7 cellular contexts compared by ENCODE assay signal in genomic region chrX:65706041-65706828, GRCh38. TPM values are rescaled to one million over a fixed set of nuclear protein-coding genes. Genes with fewer than 3 reads are reported as not detected.
DNase-seq lines count a peak whose midpoint lies in the region; ATAC-seq and TF ChIP-seq lines count a peak whose summit lies in the region.

No MANE protein-coding gene starts in this region.

- peak overlapping the region; percentile 85 for H3K27ac ChIP-seq in smooth muscle cell (ENCODE audit: low read depth)

- WGBS in smooth muscle cell (ENCODE audit: low lambda C conversion rate): 35% methylated on average over 5 of the region's 5 CpGs

- H3K4me2 ChIP-seq in smooth muscle cell: peak overlapping the region; percentile 51

- no peak overlapping the region for H2AFZ ChIP-seq in smooth muscle cell (ENCODE audit: low read depth)

- ATAC-seq in GM19025 (IDR thresholded peaks at IDR 0.05; ENCODE audit: low read depth, unreplicated experiment) (peak; percentile 67), HG03520 (IDR thresholded peaks at IDR 0.05; ENCODE audit: unreplicated experiment) (peak; percentile 45)

- H3K9me3 ChIP-seq in smooth muscle cell (replicated peaks; ENCODE audit: low read depth): no peaks in the 10 kb centered on the region

- intact Hi-C loops in posterior vena cava (cut with DNase I): loop anchor here in 1 of 2 donors (10.0 kb wide), 1 partner anchor 111 kb away; no protein-coding TSS in a partner anchor

- peaks cover 60% of the 10 kb centered on the region for H4K20me1 ChIP-seq in smooth muscle cell (ENCODE audit: low read depth)

- DNase-seq in activated CD8-positive, alpha-beta memory T cell treated with anti-CD3 and anti-CD28 coated beads for 48 hours (ENCODE audit: low read depth in 2 of 3, low spot score in 2 of 3): peak in 2 of 3 experiments; percentile 30 to 44
- DNase-seq in fibroblast of peridontal ligament (ENCODE audit: extremely low read depth) (peak; percentile 60), smooth muscle cell (lab: John Stamatoyannopoulos, UW; ENCODE audit: unreplicated experiment) (no peak), cerebellar cortex (ENCODE audit: low spot score) (no peak), posterior vena cava (ENCODE audit: low spot score) (no peak)

- H3K4me1 ChIP-seq in smooth muscle cell (ENCODE audit: low read depth): peaks cover 7% of the 10 kb centered on the region

- H3K4me3 ChIP-seq in smooth muscle cell: no peak overlapping the region

- H3K27me3 ChIP-seq in smooth muscle cell (ENCODE audit: low read depth): no peaks in the 10 kb centered on the region

- H3F3A ChIP-seq in smooth muscle cell (ENCODE audit: low read depth): peaks cover 5% of the 10 kb centered on the region

- no peaks in the 10 kb centered on the region for H3K36me3 ChIP-seq in smooth muscle cell (ENCODE audit: low read depth)

- no peak for TF ChIP-seq CTCF in smooth muscle cell (IDR thresholded peaks at IDR 0.05; ENCODE audit: borderline replicate concordance, insufficient read depth, poor library complexity, severe bottlenecking)

- peak overlapping the region; percentile 35 for H3K9ac ChIP-seq in smooth muscle cell (ENCODE audit: low read depth)

- H3K79me2 ChIP-seq in smooth muscle cell (ENCODE audit: low read depth): peaks cover 74% of the 10 kb centered on the region

RNA-seq across cellular contexts. Expression of gene MSN, which starts 38.8 kb away (rescaled TPM):
- total RNA-seq in smooth muscle cell (355 and 379 TPM in 2 replicates), posterior vena cava (100 to 1,000 TPM; 342 to 478 TPM)
- 292 and 416 TPM in 2 replicates for polyA plus RNA-seq in smooth muscle cell

Comparison
In these comparisons a context has a peak if more than half of its experiments do, and no peak if none do; other contexts are left out.
1. DNase-seq: peak in activated CD8-positive, alpha-beta memory T cell treated with anti-CD3 and anti-CD28 coated beads for 48 hours (2 of 3) and fibroblast of peridontal ligament (single experiment); none in smooth muscle cell (single experiment), cerebellar cortex (single experiment) and posterior vena cava (single experiment).